In genomic region chr6:39642300-39642699, GRCh38 we compare ENCODE assay signal across 3 cellular contexts.
TF ChIP-seq lines count a peak whose summit lies in the region.

No MANE protein-coding gene starts in this region.

TF ChIP-seq in SK-N-SH, 30 proteins besides CTCF, POLR2A, EP300 and RAD21 (continued from another document):
- TF ChIP-seq MAX (IDR thresholded peaks at IDR 0.05; ENCODE audit: low read depth) (no peak), TAF1 (IDR thresholded peaks at IDR 0.05; ENCODE audit: borderline replicate concordance, low read depth, low read length) (no peak)

TF ChIP-seq in SK-N-SH treated with all-trans-retinoic acid at 6 μM for 48 hours, 23 proteins besides CTCF, POLR2A, EP300 and RAD21 (continued from another document):
- TF ChIP-seq CSRNP3 (CRISPR knock-in tag; IDR thresholded peaks at IDR 0.05) (no peak), RARB (CRISPR knock-in tag; IDR thresholded peaks at IDR 0.05) (no peak), ARNTL (CRISPR knock-in tag; IDR thresholded peaks at IDR 0.05; ENCODE audit: borderline replicate concordance, low read depth) (no peak), BACH2 (CRISPR knock-in tag; IDR thresholded peaks at IDR 0.05; ENCODE audit: borderline replicate concordance) (no peak), PPARA (CRISPR knock-in tag; IDR thresholded peaks at IDR 0.05; ENCODE audit: borderline replicate concordance) (no peak), GLIS3 (CRISPR knock-in tag; IDR thresholded peaks at IDR 0.05) (no peak), ESRRG (CRISPR knock-in tag; IDR thresholded peaks at IDR 0.05) (no peak), ZC3H10 (CRISPR knock-in tag; IDR thresholded peaks at IDR 0.05) (no peak), SNAI2 (CRISPR knock-in tag; IDR thresholded peaks at IDR 0.05) (no peak), TSHZ2 (CRISPR knock-in tag; IDR thresholded peaks at IDR 0.05) (no peak), ZNF70 (CRISPR knock-in tag; IDR thresholded peaks at IDR 0.05) (no peak), TOX (CRISPR knock-in tag; IDR thresholded peaks at IDR 0.05; ENCODE audit: borderline replicate concordance) (no peak)

TF ChIP-seq in GM12878, 131 proteins besides CTCF, POLR2A, EP300 and RAD21 (continued from another document):
- no peak for TF ChIP-seq E4F1 (IDR thresholded peaks at IDR 0.05; ENCODE audit: borderline replicate concordance, partially characterized antibody)
- no peak for TF ChIP-seq EGR1 (IDR thresholded peaks at IDR 0.05; ENCODE audit: borderline replicate concordance in 1 of 2, low read depth in 2 of 2, low read length in 2 of 2)
- TF ChIP-seq ZBTB40 (IDR thresholded peaks at IDR 0.05; ENCODE audit: borderline replicate concordance) = no peak
- no peak for TF ChIP-seq HDGF (IDR thresholded peaks at IDR 0.05)
- TF ChIP-seq NR2C1 (IDR thresholded peaks at IDR 0.05) = no peak
- no peak for TF ChIP-seq SREBF1 (IDR thresholded peaks at IDR 0.05; ENCODE audit: low read length)
TF ChIP-seq in GM12878: peak in this region for 0.
